Comparison of ENCODE assay signal across 1 cellular context in the genomic region with DNA sequence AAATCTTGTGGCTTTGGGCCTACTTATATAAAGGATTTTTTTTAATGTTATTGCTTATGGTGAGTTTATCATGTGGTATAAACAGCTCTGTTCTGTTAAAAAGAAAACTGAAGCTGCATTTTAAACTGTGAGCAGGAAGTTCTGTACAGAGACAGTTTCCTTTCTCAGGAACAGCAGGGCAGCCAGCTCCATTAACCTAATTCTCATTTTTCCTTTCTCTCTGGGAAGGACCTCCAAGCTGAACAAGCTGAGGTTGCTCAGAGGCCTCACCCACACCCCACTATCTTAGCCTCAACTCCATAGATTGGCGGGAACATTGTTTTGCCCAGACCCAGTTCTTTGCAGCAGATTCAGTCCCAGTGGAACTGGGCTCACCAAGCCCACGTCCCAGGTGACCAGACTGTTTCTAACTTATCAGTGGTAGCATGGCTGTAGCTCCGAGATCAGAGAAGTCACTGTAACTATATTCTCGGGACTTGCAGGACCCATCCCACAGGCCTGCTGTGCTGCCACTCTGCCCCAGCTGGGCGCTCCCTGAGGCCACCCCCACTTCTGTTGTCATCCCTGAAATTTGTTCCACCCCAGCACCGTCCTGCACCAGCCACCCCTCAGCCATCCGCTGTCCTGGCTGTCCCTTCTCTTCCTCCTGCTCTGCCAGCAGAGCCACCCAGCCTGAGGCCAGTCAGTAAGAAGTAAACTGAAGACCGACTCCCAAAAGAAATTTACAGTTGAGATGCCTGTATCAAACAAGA.
TF ChIP-seq lines count a peak whose summit lies in the region.

No MANE protein-coding gene starts in this region.

TF ChIP-seq in endothelial cell of umbilical vein, 7 proteins besides CTCF, POLR2A, EP300 and RAD21:
- TF ChIP-seq POLR2AphosphoS5 (IDR thresholded peaks at IDR 0.05; ENCODE audit: insufficient read depth, low read depth, low read length): no peak
- no peak for TF ChIP-seq EZH2 (IDR thresholded peaks at IDR 0.05; ENCODE audit: borderline replicate concordance, low read depth, low read length, severe bottlenecking)
- no peak for TF ChIP-seq GATA2 (IDR thresholded peaks at IDR 0.05; ENCODE audit: insufficient read depth, insufficient read length, low read depth, low read length)
- TF ChIP-seq, protein P1, sequence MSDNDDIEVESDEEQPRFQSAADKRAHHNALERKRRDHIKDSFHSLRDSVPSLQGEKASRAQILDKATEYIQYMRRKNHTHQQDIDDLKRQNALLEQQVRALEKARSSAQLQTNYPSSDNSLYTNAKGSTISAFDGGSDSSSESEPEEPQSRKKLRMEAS (IDR thresholded peaks at IDR 0.05; ENCODE audit: insufficient read depth, insufficient read length): no peak
- TF ChIP-seq FOS (IDR thresholded peaks at IDR 0.05; ENCODE audit: borderline replicate concordance, insufficient read depth, low read length): no peak
- TF ChIP-seq JUN (IDR thresholded peaks at IDR 0.05; ENCODE audit: borderline replicate concordance, insufficient read depth, insufficient read length, low read depth): no peak
- TF ChIP-seq MYC (IDR thresholded peaks at IDR 0.05; ENCODE audit: low read depth, low read length): no peak
